Comparison of ENCODE assay signal across 15 cellular contexts in the genomic region with DNA sequence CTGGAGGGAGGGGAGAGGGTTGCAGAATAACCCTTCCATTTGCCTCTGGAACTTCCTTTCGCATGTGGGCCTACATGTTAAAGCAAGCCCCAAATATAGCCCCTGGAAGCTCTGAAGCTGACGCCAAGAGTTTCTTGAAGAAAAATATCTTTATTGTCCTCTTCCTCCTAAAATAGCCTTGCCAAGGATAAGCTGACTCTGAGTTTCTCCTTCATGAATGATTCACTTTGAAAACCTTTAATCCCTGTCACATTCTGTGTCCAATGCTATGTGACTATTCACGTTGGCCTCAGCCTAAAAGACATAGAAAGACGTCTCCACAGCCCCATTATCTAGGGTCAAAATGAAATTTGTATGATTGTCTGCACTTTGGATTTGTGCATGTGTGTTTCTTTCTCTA. TPM values are rescaled to one million over a fixed set of nuclear protein-coding genes. Genes with fewer than 3 reads are reported as not detected.
A peak's percentile ranks its signal among the peaks of the same experiment; 100 is the strongest.
DNase-seq lines count a peak whose midpoint lies in the region; ATAC-seq and TF ChIP-seq lines count a peak whose summit lies in the region.
"Had no signal": no experiment of that assay in that cellular context is flagged by ENCODE, and none has a peak within 500 bp of the region (broad histone marks: within the 10 kb centered on the region; RNA-seq: fewer than 3 reads in every experiment).

No MANE protein-coding gene starts in this region.

- H3K4me1 ChIP-seq in CD8-positive, alpha-beta memory T cell (ENCODE audit: insufficient read depth, low read length) = no peaks in the 10 kb centered on the region
- peaks cover 0 to 35% (median 14%) of the 10 kb centered on the region in 3 donors for H3K4me1 ChIP-seq in gastroesophageal sphincter
- H3K4me1 ChIP-seq in skeletal muscle satellite cell (ENCODE audit: control insufficient read depth, insufficient read depth, low read length) = peaks cover 42% of the 10 kb centered on the region

- no peak overlapping the region for H3K4me3 ChIP-seq in CD8-positive, alpha-beta memory T cell (ENCODE audit: low read length)
- H3K4me3 ChIP-seq in gastroesophageal sphincter = no peak overlapping the region
- H3K4me3 ChIP-seq in skeletal muscle satellite cell (ENCODE audit: low read length) = no peak overlapping the region

- no peaks in the 10 kb centered on the region for H3K4me1 Mint-ChIP-seq in CD8-positive, alpha-beta memory T cell
- H3K4me1 Mint-ChIP-seq in immature natural killer cell = no peaks in the 10 kb centered on the region
- H3K4me1 Mint-ChIP-seq: CD4-positive, alpha-beta memory T cell had no signal

- TF ChIP-seq CTCF in gastroesophageal sphincter (IDR thresholded peaks at IDR 0.05) = no peak

- no peak for TF ChIP-seq EP300 in gastroesophageal sphincter (IDR thresholded peaks at IDR 0.05)

- DNase-seq in CD8-positive, alpha-beta memory T cell = no peak
- DNase-seq in immature natural killer cell = no peak
- no peak for DNase-seq in NCI-H146 (lab: John Stamatoyannopoulos, UW)
- no peak for DNase-seq in islet precursor cell
- DNase-seq: activated CD4-positive, alpha-beta memory T cell treated with anti-CD3 and anti-CD28 coated beads for 36 hours; activated gamma-delta T cell treated with Interleukin-2 at 50 U/mL for 16 hours; CD4-positive, alpha-beta memory T cell; NCI-H774 had no signal

- 11 to 27% methylated on average over 4 of the region's 4 CpGs for whole genome bisulfite sequencing in gastroesophageal sphincter (ENCODE audit: low coverage in 1 of 2), 2 donors

- H3K36me3 ChIP-seq in CD8-positive, alpha-beta memory T cell (ENCODE audit: insufficient read depth, low read length) = no peaks in the 10 kb centered on the region
- H3K36me3 ChIP-seq in gastroesophageal sphincter (no peaks in the 10 kb centered on the region), skeletal muscle satellite cell (ENCODE audit: insufficient read depth, low read length) (no peaks in the 10 kb centered on the region)

- no peak for TF ChIP-seq POLR2A in gastroesophageal sphincter (IDR thresholded peaks at IDR 0.05)

- ATAC-seq in SK-N-SH treated with all-trans-retinoic acid at 6 μM for 48 hours = peak; percentile 4; the same call in 1 of the 3 replicates
- peak; percentile 31 for ATAC-seq in gastroesophageal sphincter
- ATAC-seq in GM19467 (IDR thresholded peaks at IDR 0.05; ENCODE audit: unreplicated experiment) = no peak
- ATAC-seq: sciatic nerve had no signal

- no peak overlapping the region for H3K27ac Mint-ChIP-seq in CD8-positive, alpha-beta memory T cell
- H3K27ac Mint-ChIP-seq in immature natural killer cell = no peak overlapping the region
- H3K27ac Mint-ChIP-seq: activated CD4-positive, alpha-beta memory T cell treated with anti-CD3 and anti-CD28 coated beads for 36 hours; CD4-positive, alpha-beta memory T cell had no signal

- peak overlapping the region; percentile 54 for H3K9ac ChIP-seq in skeletal muscle satellite cell (ENCODE audit: low read depth, low read length)

- H3K27me3 Mint-ChIP-seq in CD8-positive, alpha-beta memory T cell = peaks cover 28 to 74% of the 10 kb centered on the region in 2 donors
- H3K27me3 Mint-ChIP-seq in immature natural killer cell (ENCODE audit: low read depth in 3 of 3) = peaks cover 2 to 22% (median 6%) of the 10 kb centered on the region in 3 donors

- H3K27ac ChIP-seq in CD8-positive, alpha-beta memory T cell (ENCODE audit: low read depth, low read length) = peak overlapping the region; percentile 91
- H3K27ac ChIP-seq in gastroesophageal sphincter = peak overlapping the region; percentile 19 to 74 (median 46)

- CTCF ChIA-PET in CD8-positive, alpha-beta memory T cell (lab: Charles Lee) = no interaction called here

- POLR2A ChIA-PET in CD8-positive, alpha-beta memory T cell (lab: Charles Lee) = no interaction called here

- no peak overlapping the region for H3K4me3 Mint-ChIP-seq in CD8-positive, alpha-beta memory T cell
- no peak overlapping the region for H3K4me3 Mint-ChIP-seq in immature natural killer cell
- H3K4me3 Mint-ChIP-seq: activated CD4-positive, alpha-beta memory T cell treated with anti-CD3 and anti-CD28 coated beads for 36 hours; CD4-positive, alpha-beta memory T cell had no signal

- peak overlapping the region; percentile 5 for H3K4me2 ChIP-seq in skeletal muscle satellite cell (ENCODE audit: low read length)

- peaks cover 4% of the 10 kb centered on the region for H3K27me3 ChIP-seq in CD8-positive, alpha-beta memory T cell (ENCODE audit: insufficient read depth, low read length, poor library complexity, severe bottlenecking)
- H3K27me3 ChIP-seq in gastroesophageal sphincter (peaks cover 10% of the 10 kb centered on the region), skeletal muscle satellite cell (ENCODE audit: control insufficient read depth, insufficient read depth, low read length) (no peaks in the 10 kb centered on the region)

- no peaks in the 10 kb centered on the region for H3K9me3 ChIP-seq in CD8-positive, alpha-beta memory T cell (ENCODE audit: low read length)
- no peaks in the 10 kb centered on the region for H3K9me3 ChIP-seq in gastroesophageal sphincter
- H3K9me3 ChIP-seq in skeletal muscle satellite cell (replicated peaks; ENCODE audit: low read length) = no peaks in the 10 kb centered on the region

- H3K9me3 Mint-ChIP-seq in CD8-positive, alpha-beta memory T cell = no peaks in the 10 kb centered on the region
- no peaks in the 10 kb centered on the region for H3K9me3 Mint-ChIP-seq in immature natural killer cell
- H3K9me3 Mint-ChIP-seq: activated CD4-positive, alpha-beta memory T cell treated with anti-CD3 and anti-CD28 coated beads for 36 hours; CD4-positive, alpha-beta memory T cell had no signal

- H3K36me3 Mint-ChIP-seq in CD8-positive, alpha-beta memory T cell = no peaks in the 10 kb centered on the region
- no peaks in the 10 kb centered on the region for H3K36me3 Mint-ChIP-seq in immature natural killer cell
- H3K36me3 Mint-ChIP-seq: activated CD4-positive, alpha-beta memory T cell treated with anti-CD3 and anti-CD28 coated beads for 36 hours; CD4-positive, alpha-beta memory T cell had no signal

TF ChIP-seq in SK-N-SH treated with all-trans-retinoic acid at 6 μM for 48 hours, 23 proteins besides CTCF, POLR2A, EP300 and RAD21 (continues in another document):
- TF ChIP-seq TOX (CRISPR knock-in tag; IDR thresholded peaks at IDR 0.05; ENCODE audit: borderline replicate concordance) (no peak), PPARA (CRISPR knock-in tag; IDR thresholded peaks at IDR 0.05; ENCODE audit: borderline replicate concordance) (no peak), SNAI2 (CRISPR knock-in tag; IDR thresholded peaks at IDR 0.05) (no peak), ARNTL (CRISPR knock-in tag; IDR thresholded peaks at IDR 0.05; ENCODE audit: borderline replicate concordance, low read depth) (no peak)
- TF ChIP-seq, protein P1, sequence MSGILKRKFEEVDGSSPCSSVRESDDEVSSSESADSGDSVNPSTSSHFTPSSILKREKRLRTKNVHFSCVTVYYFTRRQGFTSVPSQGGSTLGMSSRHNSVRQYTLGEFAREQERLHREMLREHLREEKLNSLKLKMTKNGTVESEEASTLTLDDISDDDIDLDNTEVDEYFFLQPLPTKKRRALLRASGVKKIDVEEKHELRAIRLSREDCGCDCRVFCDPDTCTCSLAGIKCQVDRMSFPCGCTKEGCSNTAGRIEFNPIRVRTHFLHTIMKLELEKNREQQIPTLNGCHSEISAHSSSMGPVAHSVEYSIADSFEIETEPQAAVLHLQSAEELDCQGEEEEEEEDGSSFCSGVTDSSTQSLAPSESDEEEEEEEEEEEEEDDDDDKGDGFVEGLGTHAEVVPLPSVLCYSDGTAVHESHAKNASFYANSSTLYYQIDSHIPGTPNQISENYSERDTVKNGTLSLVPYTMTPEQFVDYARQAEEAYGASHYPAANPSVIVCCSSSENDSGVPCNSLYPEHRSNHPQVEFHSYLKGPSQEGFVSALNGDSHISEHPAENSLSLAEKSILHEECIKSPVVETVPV (CRISPR knock-in tag; IDR thresholded peaks at IDR 0.05) = no peak
- TF ChIP-seq, protein P2, sequence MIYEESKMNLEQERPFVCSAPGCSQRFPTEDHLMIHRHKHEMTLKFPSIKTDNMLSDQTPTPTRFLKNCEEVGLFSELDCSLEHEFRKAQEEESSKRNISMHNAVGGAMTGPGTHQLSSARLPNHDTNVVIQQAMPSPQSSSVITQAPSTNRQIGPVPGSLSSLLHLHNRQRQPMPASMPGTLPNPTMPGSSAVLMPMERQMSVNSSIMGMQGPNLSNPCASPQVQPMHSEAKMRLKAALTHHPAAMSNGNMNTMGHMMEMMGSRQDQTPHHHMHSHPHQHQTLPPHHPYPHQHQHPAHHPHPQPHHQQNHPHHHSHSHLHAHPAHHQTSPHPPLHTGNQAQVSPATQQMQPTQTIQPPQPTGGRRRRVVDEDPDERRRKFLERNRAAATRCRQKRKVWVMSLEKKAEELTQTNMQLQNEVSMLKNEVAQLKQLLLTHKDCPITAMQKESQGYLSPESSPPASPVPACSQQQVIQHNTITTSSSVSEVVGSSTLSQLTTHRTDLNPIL (CRISPR knock-in tag; IDR thresholded peaks at IDR 0.05; ENCODE audit: low read depth) = no peak

RNA-seq across cellular contexts. Expression of a gene that starts 6.4 kb away (rescaled TPM):
- not detected for total RNA-seq in CD8-positive, alpha-beta memory T cell
- not detected for polyA plus RNA-seq in CD8-positive, alpha-beta memory T cell
- 1 to 10 TPM in 2 of 4 donors, under 1 TPM in 1, not detected in 1; 0.19 to 3.7 (median 1.4) TPM for total RNA-seq in gastroesophageal sphincter
- not detected in 2 replicates for total RNA-seq in skeletal muscle satellite cell (2012; rRNA removed)
- polyA plus RNA-seq in immature natural killer cell = under 1 TPM in 1 of 3 donors, not detected in 2; 0.31 TPM
- total RNA-seq: activated CD4-positive, alpha-beta memory T cell treated with anti-CD3 and anti-CD28 coated beads for 36 hours; frontal cortex had no signal
- polyA plus RNA-seq: CD4-positive, alpha-beta memory T cell had no signal

RNA-seq across cellular contexts. Expression of a gene that starts 24.8 kb away (rescaled TPM):
- total RNA-seq in CD8-positive, alpha-beta memory T cell = 10 to 100 TPM; 10.3 to 10.6 TPM
- polyA plus RNA-seq in CD8-positive, alpha-beta memory T cell = 0.98 TPM
- 10 to 100 TPM in 1 of 4 donors, 1 to 10 TPM in 3; 6.9 to 11.7 (median 8.8) TPM for total RNA-seq in gastroesophageal sphincter
- total RNA-seq in skeletal muscle satellite cell (2012; rRNA removed) = 4.6 and 4.8 TPM in 2 replicates
- 1 to 10 TPM in 1 of 3 donors, under 1 TPM in 1, not detected in 1; 0.49 to 1.5 TPM for polyA plus RNA-seq in immature natural killer cell

RNA-seq across cellular contexts. Expression of a gene that starts 26.9 kb away (rescaled TPM):
- total RNA-seq in CD8-positive, alpha-beta memory T cell = 1 to 10 TPM; 3.0 to 3.9 TPM
- polyA plus RNA-seq in CD8-positive, alpha-beta memory T cell = 0.29 TPM
- total RNA-seq in gastroesophageal sphincter = 1 to 10 TPM; 3.4 to 6.7 (median 5.3) TPM
- 2.2 and 3.8 TPM in 2 replicates for total RNA-seq in skeletal muscle satellite cell (2012; rRNA removed)
- polyA plus RNA-seq in immature natural killer cell = 1 to 10 TPM in 2 of 3 donors, under 1 TPM in 1; 0.94 to 1.8 (median 1.4) TPM

RNA-seq across cellular contexts. Expression of a gene that starts 55.9 kb away (rescaled TPM):
- total RNA-seq in CD8-positive, alpha-beta memory T cell = not detected
- polyA plus RNA-seq in CD8-positive, alpha-beta memory T cell = not detected
- under 1 TPM in 1 of 4 donors, not detected in 3; 0.39 TPM for total RNA-seq in gastroesophageal sphincter
- total RNA-seq in skeletal muscle satellite cell (2012; rRNA removed) = not detected in 2 replicates
- polyA plus RNA-seq in immature natural killer cell = not detected
- total RNA-seq: activated CD4-positive, alpha-beta memory T cell treated with anti-CD3 and anti-CD28 coated beads for 36 hours; CD4-positive, alpha-beta memory T cell; frontal cortex; lower leg skin; sciatic nerve had no signal
- polyA plus RNA-seq: CD4-positive, alpha-beta memory T cell had no signal
